ENCODE assay signal across 10 cellular contexts in the genomic region with DNA sequence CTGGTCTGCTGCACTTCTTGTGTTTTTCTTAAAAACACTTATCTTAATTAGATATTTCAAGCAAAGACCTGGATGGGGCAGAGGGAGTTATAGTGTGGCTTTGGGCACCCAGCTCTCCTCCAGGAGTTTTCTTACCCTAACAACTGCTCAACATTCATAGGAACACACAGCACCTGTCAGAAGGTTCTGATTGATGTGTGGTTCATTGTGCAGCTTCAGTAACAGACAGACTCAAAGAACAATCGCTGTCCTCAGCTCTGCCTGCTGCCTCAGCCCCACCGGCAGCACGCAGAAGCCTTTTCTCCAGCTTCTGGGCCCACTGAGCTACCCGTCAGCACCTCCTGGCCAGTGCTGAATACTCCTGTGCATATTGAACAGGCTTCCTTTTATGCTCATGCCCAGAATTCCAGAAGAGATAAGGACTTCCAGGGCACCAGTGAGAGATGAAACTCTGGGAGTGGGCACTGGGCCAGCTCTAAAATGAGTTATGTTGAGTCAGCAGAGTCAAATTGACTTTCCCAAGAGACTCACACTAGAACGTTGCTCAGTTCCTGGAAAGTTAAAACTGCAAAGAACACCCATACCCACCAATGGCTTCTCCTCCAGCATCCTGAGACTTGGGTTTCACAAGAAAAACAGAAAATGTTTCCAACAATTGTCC.
DNase-seq lines count a peak whose midpoint lies in the region; ATAC-seq, FAIRE-seq and TF ChIP-seq lines count a peak whose summit lies in the region.
"Had no signal": no experiment of that assay in that cellular context is flagged by ENCODE, and none has a peak within 500 bp of the region (broad histone marks: within the 10 kb centered on the region; RNA-seq: fewer than 3 reads in every experiment).

No MANE protein-coding gene starts in this region.

- ATAC-seq in HepG2, result no peak
- no peak for ATAC-seq in GM18861 (IDR thresholded peaks at IDR 0.05; ENCODE audit: unreplicated experiment)

- H3K9me3 ChIP-seq in breast epithelium (no peaks in the 10 kb centered on the region), HepG2 (ENCODE audit: low read length) (no peaks in the 10 kb centered on the region)

- H3K36me3 Mint-ChIP-seq in MCF 10A (ENCODE audit: insufficient read depth, unreplicated experiment) (peaks cover 16% of the 10 kb centered on the region), nephron progenitor cell (ENCODE audit: low read depth) (peaks cover 67% of the 10 kb centered on the region)

- H4K20me1 ChIP-seq in HepG2 (ENCODE audit: insufficient read depth, low read length), result no peaks in the 10 kb centered on the region

- intact Hi-C loops in MCF 10A (cut with micrococcal nuclease), result no loop called here
- intact Hi-C loops in breast epithelium (cut with DNase I; ENCODE audit: low total_unique reads), result no loop called here
- intact Hi-C loops in HepG2 (cut with micrococcal nuclease; ENCODE audit: unreplicated experiment), result no loop called here

- POLR2A ChIA-PET in MCF 10A (lab: Yijun Ruan, JAX) (interaction anchor here (0.7 to 1.3 kb wide), 3 partner anchors 9 to 190 kb away, joined by 3 to 7 read pairs (median 3); no protein-coding TSS in a partner anchor), HepG2 (lab: Yijun Ruan, JAX) (no interaction called here)

- H3K4me3 Mint-ChIP-seq in MCF 10A (ENCODE audit: unreplicated experiment) (no peak overlapping the region), nephron progenitor cell (no peak overlapping the region)
- H3K4me3 Mint-ChIP-seq: T-helper 2 cell treated with Interferon-gamma antibody and Interleukin-4, amounts not matched to agents 5 μg/mL and 100 μg/mL, for 36 hours had no signal

- TF ChIP-seq EP300 in HepG2 (IDR thresholded peaks at IDR 0.05; ENCODE audit: low read depth in 2 of 2, low read length in 2 of 2) (no peak), HepG2 (CRISPR knock-in tag; IDR thresholded peaks at IDR 0.05; ENCODE audit: borderline replicate concordance) (no peak)

- no peaks in the 10 kb centered on the region for H3K79me2 ChIP-seq in HepG2 (ENCODE audit: insufficient read depth, low read length)

- H3K27ac Mint-ChIP-seq in MCF 10A (ENCODE audit: low read depth, unreplicated experiment) (no peak overlapping the region), nephron progenitor cell (no peak overlapping the region)
- H3K27ac Mint-ChIP-seq: T-helper 2 cell treated with Interferon-gamma antibody and Interleukin-4, amounts not matched to agents 5 μg/mL and 100 μg/mL, for 36 hours had no signal

- no peaks in the 10 kb centered on the region for H3K9me3 Mint-ChIP-seq in MCF 10A (ENCODE audit: unreplicated experiment)
- H3K9me3 Mint-ChIP-seq in nephron progenitor cell, result no peaks in the 10 kb centered on the region
- H3K9me3 Mint-ChIP-seq: T-helper 2 cell treated with Interferon-gamma antibody and Interleukin-4, amounts not matched to agents 5 μg/mL and 100 μg/mL, for 36 hours had no signal

- H3K36me3 ChIP-seq in breast epithelium, result no peaks in the 10 kb centered on the region
- no peaks in the 10 kb centered on the region for H3K36me3 ChIP-seq in HepG2 (replicated peaks in 1 of 2; ENCODE audit: control insufficient read depth in 1 of 2, insufficient read depth in 2 of 2, low read length in 2 of 2)

- CTCF ChIA-PET in MCF 10A (lab: Yijun Ruan, JAX), result interaction anchor here (0.6 kb wide), 1 partner anchor 533 kb away, joined by 4 read pairs; no protein-coding TSS in a partner anchor
- CTCF ChIA-PET in HepG2 (lab: Yijun Ruan, JAX; ENCODE audit: low intra/inter-chr PET ratio, low total read pairs), result no interaction called here

- DNase-seq in MCF 10A (ENCODE audit: unreplicated experiment), result peak; percentile 70
- no peak for DNase-seq in breast epithelium (ENCODE audit: low spot score in 2 of 2)
- DNase-seq in coronary artery (ENCODE audit: low spot score), result no peak
- no peak for DNase-seq in HepG2 (ENCODE audit: low spot score)
- DNase-seq in activated CD4-positive, CD25-positive, alpha-beta regulatory T cell (lab: John Stamatoyannopoulos, UW), result no peak
- no peak for DNase-seq in C1 segment of cervical spinal cord (lab: John Stamatoyannopoulos, UW)
- DNase-seq in nephron progenitor cell, result no peak

- H3K4me3 ChIP-seq in breast epithelium (no peak overlapping the region), coronary artery (no peak overlapping the region), HepG2 (replicated peaks in 1 of 3; ENCODE audit: insufficient read depth in 1 of 3, low read depth in 2 of 3, low read length in 3 of 3) (no peak overlapping the region)

- no peak for TF ChIP-seq RAD21 in HepG2 (CRISPR knock-in tag; IDR thresholded peaks at IDR 0.05)

- TF ChIP-seq CTCF in MCF 10A (IDR thresholded peaks at IDR 0.05; ENCODE audit: unreplicated experiment), result no peak
- TF ChIP-seq CTCF in breast epithelium (IDR thresholded peaks at IDR 0.05), result no peak
- no peak for TF ChIP-seq CTCF in coronary artery (IDR thresholded peaks at IDR 0.05)
- no peak for TF ChIP-seq CTCF in HepG2 (CRISPR knock-in tag; IDR thresholded peaks at IDR 0.05)
- TF ChIP-seq CTCF in nephron progenitor cell (IDR thresholded peaks at IDR 0.05), result no peak

- H3K27me3 ChIP-seq in breast epithelium, result no peaks in the 10 kb centered on the region
- peaks cover 0 to 9% of the 10 kb centered on the region in 2 experiments; a peak in 1 of 5 replicates for H3K27me3 ChIP-seq in HepG2 (ENCODE audit: control insufficient read depth in 1 of 2, insufficient read depth in 2 of 2, low read length in 2 of 2)

- no peaks in the 10 kb centered on the region for H3K27me3 Mint-ChIP-seq in MCF 10A (ENCODE audit: insufficient read depth, unreplicated experiment)
- H3K27me3 Mint-ChIP-seq in nephron progenitor cell (ENCODE audit: low read depth, poor library complexity), result no peaks in the 10 kb centered on the region

- in situ Hi-C loops in HepG2 (cut with HindIII; ENCODE audit: extremely low pct_ligation_motif_present, low pct_unique_long_range_greater_than_20kb), result no loop called here

- no peak for TF ChIP-seq POLR2A in breast epithelium (IDR thresholded peaks at IDR 0.05)
- TF ChIP-seq POLR2A in HepG2 (IDR thresholded peaks at IDR 0.05; ENCODE audit: insufficient read depth in 1 of 2, low read depth in 2 of 2, low read length in 2 of 2), result no peak

- H2AFZ ChIP-seq in HepG2 (ENCODE audit: low read length), result no peak overlapping the region

- H3K4me2 ChIP-seq in HepG2 (ENCODE audit: low read depth, low read length), result no peak overlapping the region

- H3K27ac ChIP-seq in breast epithelium (no peak overlapping the region), coronary artery (peak overlapping the region; percentile 48 to 64), HepG2 (ENCODE audit: extremely low read length, insufficient read depth, low read length) (no peak overlapping the region)

- H3K4me1 Mint-ChIP-seq in MCF 10A (ENCODE audit: insufficient read depth, unreplicated experiment) (no peaks in the 10 kb centered on the region), nephron progenitor cell (peaks cover 13% of the 10 kb centered on the region)

- H3K4me1 ChIP-seq in breast epithelium, result no peaks in the 10 kb centered on the region
- H3K4me1 ChIP-seq in HepG2 (ENCODE audit: insufficient read depth, low read length), result no peaks in the 10 kb centered on the region

- H3K9ac ChIP-seq in HepG2 (ENCODE audit: insufficient read depth, low read depth, low read length), result no peak overlapping the region

- 13% methylated on average over 1 of the region's 5 CpGs for WGBS in HepG2 (ENCODE audit: low lambda C conversion rate)

- BruUV-seq in MCF 10A (replicated peaks; lab: Mats Ljungman, UMichigan), result no TSS peak
- BruUV-seq in HepG2 (replicated peaks; lab: Mats Ljungman, UMichigan), result no TSS peak

- FAIRE-seq in HepG2 (lab: Jason Lieb, UNC), result no peak
- FAIRE-seq: A204.1 had no signal

TF ChIP-seq in HepG2, 621 proteins besides CTCF, POLR2A, EP300 and RAD21:
- peak; percentile 15 to 55; a peak in 2 of 4 replicates for TF ChIP-seq MAFK (conservative IDR thresholded peaks at IDR 0.05 in 1 of 2, IDR thresholded peaks at IDR 0.05 in 1 of 2; ENCODE audit: low read length in 2 of 2)
- TF ChIP-seq RORA (CRISPR knock-in tag; IDR thresholded peaks at IDR 0.05), result no peak

Comparison
In these comparisons a context has a peak if more than half of its experiments do, and no peak if none do; other contexts are left out.
1. H3K27ac ChIP-seq: peak in coronary artery (2 of 2); none in breast epithelium (0 of 2) and HepG2 (single experiment).